ENCODE assay signal across 19 cellular contexts in genomic region chr20:4384961-4385360, GRCh38.
DNase-seq lines count a peak whose midpoint lies in the region; ATAC-seq, FAIRE-seq and TF ChIP-seq lines count a peak whose summit lies in the region.
"Had no signal": no experiment of that assay in that cellular context is flagged by ENCODE, and none has a peak within 500 bp of the region (broad histone marks: within the 10 kb centered on the region; RNA-seq: fewer than 3 reads in every experiment).

No MANE protein-coding gene starts in this region.

- no peak for ATAC-seq in GM18511 (IDR thresholded peaks at IDR 0.05; ENCODE audit: unreplicated experiment)
- ATAC-seq: HCT116 had no signal

- H3K27ac ChIP-seq in astrocyte (ENCODE audit: low read depth, low read length) (no peak overlapping the region), neural progenitor cell (no peak overlapping the region)

- H3K9me3 ChIP-seq in astrocyte (ENCODE audit: insufficient read depth, low read depth, low read length) (no peaks in the 10 kb centered on the region), neural progenitor cell (ENCODE audit: low read depth) (no peaks in the 10 kb centered on the region)

- H3K4me3 ChIP-seq in astrocyte (ENCODE audit: insufficient read depth, low read depth, low read length): no peak overlapping the region
- no peak overlapping the region for H3K4me3 ChIP-seq in neural progenitor cell

- H3K9me3 Mint-ChIP-seq in activated CD4-positive, alpha-beta T cell treated with anti-CD3 and anti-CD28 coated beads, Interleukin-2, amount 10 ng/mL, durations not matched to agents 24 days and 14 days: peaks cover 4% of the 10 kb centered on the region
- H3K9me3 Mint-ChIP-seq in astrocyte (ENCODE audit: unreplicated experiment) (peaks cover 4% of the 10 kb centered on the region), neural progenitor cell (peaks cover 8% of the 10 kb centered on the region)

- H3K4me1 Mint-ChIP-seq in activated CD4-positive, alpha-beta T cell treated with anti-CD3 and anti-CD28 coated beads, Interleukin-2, amount 10 ng/mL, durations not matched to agents 24 days and 14 days: no peaks in the 10 kb centered on the region
- no peaks in the 10 kb centered on the region for H3K4me1 Mint-ChIP-seq in astrocyte (ENCODE audit: low read depth, unreplicated experiment)
- peaks cover 23% of the 10 kb centered on the region for H3K4me1 Mint-ChIP-seq in neural progenitor cell
- H3K4me1 Mint-ChIP-seq: CD4-positive, alpha-beta memory T cell had no signal

- intact Hi-C loops in activated CD4-positive, alpha-beta T cell treated with anti-CD3 and anti-CD28 coated beads, Interleukin-2, amount 10 ng/mL, durations not matched to agents 24 days and 14 days (cut with micrococcal nuclease): no loop called here

- H3K27ac Mint-ChIP-seq in activated CD4-positive, alpha-beta T cell treated with anti-CD3 and anti-CD28 coated beads, Interleukin-2, amount 10 ng/mL, durations not matched to agents 24 days and 14 days: no peak overlapping the region
- H3K27ac Mint-ChIP-seq in astrocyte (ENCODE audit: unreplicated experiment) (no peak overlapping the region), neural progenitor cell (peak overlapping the region; percentile 79)
- H3K27ac Mint-ChIP-seq: CD4-positive, alpha-beta memory T cell; H9 had no signal

- peak overlapping the region; percentile 48 for H2AFZ ChIP-seq in astrocyte (ENCODE audit: low read depth, low read length)
- H2AFZ ChIP-seq in neural progenitor cell (replicated peaks): peak overlapping the region; percentile 59

- FAIRE-seq in astrocyte (lab: Jason Lieb, UNC): no peak
- FAIRE-seq: GM12891, GM18507 had no signal

- H3K9ac ChIP-seq in astrocyte (ENCODE audit: low read length) (no peak overlapping the region), neural progenitor cell (no peak overlapping the region)

- no peaks in the 10 kb centered on the region for H3K36me3 Mint-ChIP-seq in activated CD4-positive, alpha-beta T cell treated with anti-CD3 and anti-CD28 coated beads, Interleukin-2, amount 10 ng/mL, durations not matched to agents 24 days and 14 days (ENCODE audit: low read depth)
- no peaks in the 10 kb centered on the region for H3K36me3 Mint-ChIP-seq in astrocyte (ENCODE audit: low read depth, unreplicated experiment)
- H3K36me3 Mint-ChIP-seq in neural progenitor cell: peaks cover 1% of the 10 kb centered on the region
- H3K36me3 Mint-ChIP-seq: CD4-positive, alpha-beta memory T cell had no signal

- H3K4me1 ChIP-seq in astrocyte (ENCODE audit: insufficient read depth, low read length): no peaks in the 10 kb centered on the region
- H3K4me1 ChIP-seq in neural progenitor cell: no peaks in the 10 kb centered on the region

- H3K4me2 ChIP-seq in astrocyte (ENCODE audit: low read length): no peak overlapping the region
- no peak overlapping the region for H3K4me2 ChIP-seq in neural progenitor cell

- H3K27me3 ChIP-seq in astrocyte (ENCODE audit: insufficient read depth, low read length) (peaks cover 3% of the 10 kb centered on the region), neural progenitor cell (no peaks in the 10 kb centered on the region)

- H3K36me3 ChIP-seq in astrocyte (ENCODE audit: insufficient read depth, low read length): no peaks in the 10 kb centered on the region
- H3K36me3 ChIP-seq in neural progenitor cell: no peaks in the 10 kb centered on the region

- H3K79me2 ChIP-seq in astrocyte (ENCODE audit: insufficient read depth, low read length) (no peaks in the 10 kb centered on the region), neural progenitor cell (ENCODE audit: low read depth) (no peaks in the 10 kb centered on the region)

- TF ChIP-seq CTCF in astrocyte (IDR thresholded peaks at IDR 0.05; ENCODE audit: insufficient read depth, low read depth, low read length): no peak
- no peak for TF ChIP-seq CTCF in neural progenitor cell (IDR thresholded peaks at IDR 0.05)

- H3K27me3 Mint-ChIP-seq in activated CD4-positive, alpha-beta T cell treated with anti-CD3 and anti-CD28 coated beads, Interleukin-2, amount 10 ng/mL, durations not matched to agents 24 days and 14 days: peaks cover 40% of the 10 kb centered on the region
- no peaks in the 10 kb centered on the region for H3K27me3 Mint-ChIP-seq in astrocyte (ENCODE audit: low read depth, unreplicated experiment)
- peaks cover 7% of the 10 kb centered on the region for H3K27me3 Mint-ChIP-seq in neural progenitor cell (ENCODE audit: insufficient read depth, low read depth)

- H3K4me3 Mint-ChIP-seq in activated CD4-positive, alpha-beta T cell treated with anti-CD3 and anti-CD28 coated beads, Interleukin-2, amount 10 ng/mL, durations not matched to agents 24 days and 14 days: no peak overlapping the region
- H3K4me3 Mint-ChIP-seq in astrocyte (ENCODE audit: unreplicated experiment) (no peak overlapping the region), neural progenitor cell (peak overlapping the region; percentile 21)
- H3K4me3 Mint-ChIP-seq: CD4-positive, alpha-beta memory T cell; H9 had no signal

- H4K20me1 ChIP-seq in astrocyte (ENCODE audit: insufficient read depth, low read length) (no peaks in the 10 kb centered on the region), neural progenitor cell (ENCODE audit: low read depth) (no peaks in the 10 kb centered on the region)

- no peaks in the 10 kb centered on the region for H3F3A ChIP-seq in neural progenitor cell (ENCODE audit: low read depth)

- peak; percentile 6 for DNase-seq in activated CD4-positive, alpha-beta T cell treated with anti-CD3 and anti-CD28 coated beads, Interleukin-2, amount 10 ng/mL, durations not matched to agents 24 days and 14 days
- DNase-seq in activated CD4-positive, alpha-beta T cell treated with anti-CD3 and anti-CD28 coated beads, Interleukin-2, amount 50 U/mL, for 4 hours: no peak
- DNase-seq in M059J (ENCODE audit: low read depth): peak; percentile 32
- no peak for DNase-seq in astrocyte (ENCODE audit: low read depth)
- no peak for DNase-seq in neural progenitor cell (ENCODE audit: low spot score)
- no peak for DNase-seq in NCI-H146 (lab: John Stamatoyannopoulos, UW)
- no peak for DNase-seq in NCI-H510A (lab: John Stamatoyannopoulos, UW)
- DNase-seq: C1 segment of cervical spinal cord; Calu3; CD4-positive, alpha-beta memory T cell; COR-L47; DMS53; DMS79 treated with DMSO at 0.1 percent for 48 hours; GF-D8; H9 had no signal

Comparison
In these comparisons a context has a peak if more than half of its experiments do, and no peak if none do; other contexts are left out.
1. DNase-seq: peak in activated CD4-positive, alpha-beta T cell treated with anti-CD3 and anti-CD28 coated beads, Interleukin-2, amount 10 ng/mL, durations not matched to agents 24 days and 14 days (single experiment) and M059J (single experiment); none in activated CD4-positive, alpha-beta T cell treated with anti-CD3 and anti-CD28 coated beads, Interleukin-2, amount 50 U/mL, for 4 hours (0 of 2), astrocyte (single experiment), neural progenitor cell (single experiment), NCI-H146 (single experiment) and NCI-H510A (single experiment).